ENCODE assay signal across 10 cellular contexts in the genomic region with DNA sequence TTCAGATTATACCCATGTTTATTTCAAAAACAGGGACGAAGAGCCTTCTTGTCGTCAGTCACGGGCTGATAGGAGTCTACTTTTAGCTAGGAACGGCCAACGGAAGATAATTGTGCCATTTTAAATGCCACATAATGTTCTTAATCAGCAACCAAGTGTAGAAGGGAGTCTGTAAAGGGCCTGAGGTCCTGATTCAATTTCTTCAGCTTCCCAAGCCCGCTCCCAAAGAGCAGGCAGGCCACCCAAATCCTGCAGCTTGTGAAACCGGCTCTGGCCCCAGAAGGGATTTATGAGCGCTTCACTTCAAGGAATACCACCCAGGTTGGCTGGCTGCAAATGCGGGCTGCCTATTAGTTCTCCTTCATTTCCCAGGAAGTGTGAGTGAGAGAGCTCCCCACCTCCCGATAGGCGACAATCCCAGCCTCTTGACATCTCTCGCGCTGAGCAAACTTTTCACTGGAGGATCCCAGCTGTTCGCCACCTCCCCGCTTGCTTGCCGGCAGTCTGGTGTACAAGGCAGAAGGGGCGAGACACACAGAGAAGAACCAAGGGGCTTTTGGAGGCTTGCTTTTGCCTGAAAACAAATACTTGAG.
DNase-seq lines count a peak whose midpoint lies in the region; ATAC-seq, FAIRE-seq and TF ChIP-seq lines count a peak whose summit lies in the region.
"Had no signal": no experiment of that assay in that cellular context is flagged by ENCODE, and none has a peak within 500 bp of the region (broad histone marks: within the 10 kb centered on the region; RNA-seq: fewer than 3 reads in every experiment).

No MANE protein-coding gene starts in this region.

- peaks cover 36% of the 10 kb centered on the region for H3K27me3 Mint-ChIP-seq in activated CD4-positive, alpha-beta T cell treated with anti-CD3 and anti-CD28 coated beads, Interleukin-2, amount 10 ng/mL, durations not matched to agents 24 days and 14 days
- no peaks in the 10 kb centered on the region for H3K27me3 Mint-ChIP-seq in Caco-2 (ENCODE audit: insufficient read depth, unreplicated experiment)

- POLR2A ChIA-PET in AG04449 (lab: Yijun Ruan, JAX), result interaction anchor here (0.7 to 1.5 kb wide), 3 partner anchors 37 to 522 kb away, joined by 3 to 4 read pairs (median 3); no protein-coding TSS in a partner anchor
- POLR2A ChIA-PET in Caco-2 (lab: Charles Lee), result no interaction called here

- no peak overlapping the region for H3K27ac Mint-ChIP-seq in activated CD4-positive, alpha-beta T cell treated with anti-CD3 and anti-CD28 coated beads, Interleukin-2, amount 10 ng/mL, durations not matched to agents 24 days and 14 days
- H3K27ac Mint-ChIP-seq in Caco-2 (ENCODE audit: unreplicated experiment), result no peak overlapping the region
- H3K27ac Mint-ChIP-seq: CD4-positive, CD25-positive, alpha-beta regulatory T cell had no signal

- no peak for FAIRE-seq in RCC 7860 (lab: Jason Lieb, UNC)

- intact Hi-C loops in activated CD4-positive, alpha-beta T cell treated with anti-CD3 and anti-CD28 coated beads, Interleukin-2, amount 10 ng/mL, durations not matched to agents 24 days and 14 days (cut with micrococcal nuclease), result no loop called here
- intact Hi-C loops in Caco-2 (cut with micrococcal nuclease; ENCODE audit: unreplicated experiment), result no loop called here

- TF ChIP-seq CTCF in AG04449 (IDR thresholded peaks at IDR 0.05; ENCODE audit: insufficient read depth, low read length, missing control alignments), result no peak
- TF ChIP-seq CTCF in Caco-2 (IDR thresholded peaks at IDR 0.05; ENCODE audit: insufficient read depth in 1 of 2, low read depth in 1 of 2, low read length in 1 of 2, severe bottlenecking in 1 of 2, unreplicated experiment in 1 of 2), result no peak

- H3K36me3 Mint-ChIP-seq in activated CD4-positive, alpha-beta T cell treated with anti-CD3 and anti-CD28 coated beads, Interleukin-2, amount 10 ng/mL, durations not matched to agents 24 days and 14 days (ENCODE audit: low read depth), result no peaks in the 10 kb centered on the region
- no peaks in the 10 kb centered on the region for H3K36me3 Mint-ChIP-seq in Caco-2 (ENCODE audit: insufficient read depth, unreplicated experiment)
- H3K36me3 Mint-ChIP-seq: CD4-positive, CD25-positive, alpha-beta regulatory T cell had no signal

- no peaks in the 10 kb centered on the region for H3K9me3 Mint-ChIP-seq in activated CD4-positive, alpha-beta T cell treated with anti-CD3 and anti-CD28 coated beads, Interleukin-2, amount 10 ng/mL, durations not matched to agents 24 days and 14 days
- peaks cover 13% of the 10 kb centered on the region for H3K9me3 Mint-ChIP-seq in Caco-2 (ENCODE audit: unreplicated experiment)
- H3K9me3 Mint-ChIP-seq: CD4-positive, CD25-positive, alpha-beta regulatory T cell had no signal

- H3K4me3 ChIP-seq in AG04449 (ENCODE audit: low read depth, low read length) (peak overlapping the region; percentile 57), Caco-2 (ENCODE audit: low read depth, low read length) (no peak overlapping the region)

- CTCF ChIA-PET in AG04449 (lab: Yijun Ruan, JAX) (interaction anchor here (0.9 to 4.9 kb wide), 5 partner anchors 16 to 30 kb away, joined by 3 to 39 read pairs (median 4); no protein-coding TSS in a partner anchor), Caco-2 (lab: Charles Lee) (no interaction called here)

- DNase-seq in AG04449 (ENCODE audit: low read depth, low spot score) (no peak), RCC 7860 (ENCODE audit: low spot score) (peak; percentile 21), fibroblast of gingiva (ENCODE audit: low read depth) (peak; percentile 6), mucosa of gallbladder (ENCODE audit: low spot score) (peak; percentile 20), Caco-2 (no peak)
- DNase-seq in activated CD4-positive, alpha-beta T cell treated with anti-CD3 and anti-CD28 coated beads, Interleukin-2, amount 10 ng/mL, durations not matched to agents 24 days and 14 days, result no peak
- DNase-seq in activated CD4-positive, alpha-beta T cell treated with anti-CD3 and anti-CD28 coated beads, Interleukin-2, amount 50 U/mL, for 1 hour, result no peak
- DNase-seq: CD4-positive, CD25-positive, alpha-beta regulatory T cell; stimulated activated naive CD4-positive, alpha-beta T cell treated with Interleukin-2 at 50 U/mL for 16 hours had no signal

- H3K27me3 ChIP-seq in Caco-2 (replicated peaks; ENCODE audit: control insufficient read depth, insufficient read depth, low read length), result no peaks in the 10 kb centered on the region

- BruUV-seq in Caco-2 (replicated peaks; lab: Mats Ljungman, UMichigan), result no TSS peak

- no peaks in the 10 kb centered on the region for H3K36me3 ChIP-seq in Caco-2 (ENCODE audit: control insufficient read depth, insufficient read depth, low read length)

- no peaks in the 10 kb centered on the region for H3K9me3 ChIP-seq in Caco-2

- no peak for ATAC-seq in HG03460 (IDR thresholded peaks at IDR 0.05; ENCODE audit: unreplicated experiment)

- no peak overlapping the region for H3K4me3 Mint-ChIP-seq in activated CD4-positive, alpha-beta T cell treated with anti-CD3 and anti-CD28 coated beads, Interleukin-2, amount 10 ng/mL, durations not matched to agents 24 days and 14 days
- no peak overlapping the region for H3K4me3 Mint-ChIP-seq in Caco-2 (ENCODE audit: unreplicated experiment)
- H3K4me3 Mint-ChIP-seq: CD4-positive, CD25-positive, alpha-beta regulatory T cell had no signal

- H3K4me1 Mint-ChIP-seq in activated CD4-positive, alpha-beta T cell treated with anti-CD3 and anti-CD28 coated beads, Interleukin-2, amount 10 ng/mL, durations not matched to agents 24 days and 14 days, result no peaks in the 10 kb centered on the region
- H3K4me1 Mint-ChIP-seq in Caco-2 (ENCODE audit: low read depth, unreplicated experiment), result no peaks in the 10 kb centered on the region

- H3K4me1 ChIP-seq in Caco-2, result no peaks in the 10 kb centered on the region

Comparison
In these comparisons a context has a peak if more than half of its experiments do, and no peak if none do; other contexts are left out.
1. DNase-seq: peak in RCC 7860 (single experiment), fibroblast of gingiva (single experiment) and mucosa of gallbladder (single experiment); none in AG04449 (single experiment), activated CD4-positive, alpha-beta T cell treated with anti-CD3 and anti-CD28 coated beads, Interleukin-2, amount 10 ng/mL, durations not matched to agents 24 days and 14 days (single experiment), activated CD4-positive, alpha-beta T cell treated with anti-CD3 and anti-CD28 coated beads, Interleukin-2, amount 50 U/mL, for 1 hour (single experiment) and Caco-2 (0 of 2).